ENCODE assay signal across 13 cellular contexts in genomic region chr10:33073641-33074410, GRCh38.
DNase-seq lines count a peak whose midpoint lies in the region; ATAC-seq and TF ChIP-seq lines count a peak whose summit lies in the region.
"Had no signal": no experiment of that assay in that cellular context is flagged by ENCODE, and none has a peak within 500 bp of the region (broad histone marks: within the 10 kb centered on the region; RNA-seq: fewer than 3 reads in every experiment).

No MANE protein-coding gene starts in this region.

- DNase-seq in GM04503 (ENCODE audit: low read depth): peak; percentile 47
- peak; percentile 30 for DNase-seq in fibroblast of peridontal ligament (ENCODE audit: extremely low read depth)
- DNase-seq in skeletal muscle cell (ENCODE audit: low read depth): peak; percentile 79
- DNase-seq in tibial nerve (ENCODE audit: low spot score in 2 of 2): no peak
- no peak for DNase-seq in NCI-H2029 (lab: John Stamatoyannopoulos, UW)
- DNase-seq in LoVo (ENCODE audit: low spot score): no peak
- DNase-seq: activated CD8-positive, alpha-beta memory T cell treated with anti-CD3 and anti-CD28 coated beads, Interleukin-2, amount 10 ng/mL, durations not matched to agents 7 days and 5 days; CD8-positive, alpha-beta memory T cell; SK-N-SH; stimulated activated CD4-positive, alpha-beta T cell treated with anti-CD3 and anti-CD28 coated beads, Interleukin-4, amount 100 ng/mL, for 4 hours; stimulated activated naive CD8-positive, alpha-beta T cell treated with anti-CD3 and anti-CD28 coated beads, Interleukin-15, Interleukin-2, amounts not matched to agents 100 U/mL and 50 U/mL, for 24 hours had no signal

- no peak overlapping the region for H2AFZ ChIP-seq in Loucy (ENCODE audit: low read length)

- H3K79me2 ChIP-seq in Loucy (ENCODE audit: insufficient read depth, low read length): no peaks in the 10 kb centered on the region

- no peak overlapping the region for H3K4me2 ChIP-seq in Loucy (ENCODE audit: low read depth, low read length, poor library complexity, severe bottlenecking)
- H3K4me2 ChIP-seq: SK-N-SH had no signal

- H3K4me1 ChIP-seq in Loucy (ENCODE audit: insufficient read depth, low read length, poor library complexity, severe bottlenecking) (no peaks in the 10 kb centered on the region), tibial nerve (no peaks in the 10 kb centered on the region)

- 67 to 71% methylated on average over 10 of the region's 10 CpGs for WGBS in tibial nerve, 2 donors

- no peak overlapping the region for H3K27ac ChIP-seq in tibial nerve

- H3K9me2 ChIP-seq in Loucy (replicated peaks; ENCODE audit: low read depth, low read length): no peaks in the 10 kb centered on the region
- H3K9me2 ChIP-seq: SK-N-SH had no signal

- H3K27me3 ChIP-seq in Loucy (ENCODE audit: insufficient read depth, low read length, poor library complexity, severe bottlenecking): no peaks in the 10 kb centered on the region
- no peaks in the 10 kb centered on the region for H3K27me3 ChIP-seq in tibial nerve

- no peak for TF ChIP-seq POLR2A in tibial nerve (IDR thresholded peaks at IDR 0.05)

- TF ChIP-seq EP300 in tibial nerve (IDR thresholded peaks at IDR 0.05): peak in 1 of 2 donors; percentile 32

- no peak overlapping the region for H3K4me3 ChIP-seq in Loucy (ENCODE audit: low read length, poor library complexity, severe bottlenecking)
- H3K4me3 ChIP-seq in skeletal muscle cell (ENCODE audit: low read depth, low read length): no peak overlapping the region
- no peak overlapping the region for H3K4me3 ChIP-seq in tibial nerve

- H3K36me3 ChIP-seq in Loucy (ENCODE audit: insufficient read depth, low read length) (no peaks in the 10 kb centered on the region), tibial nerve (no peaks in the 10 kb centered on the region)

- no peak for ATAC-seq in GM19351 (IDR thresholded peaks at IDR 0.05; ENCODE audit: unreplicated experiment)
- ATAC-seq: activated CD8-positive, alpha-beta memory T cell treated with anti-CD3 and anti-CD28 coated beads, Interleukin-2, amount 10 ng/mL, durations not matched to agents 7 days and 5 days; stimulated activated naive CD8-positive, alpha-beta T cell treated with anti-CD3 and anti-CD28 coated beads, Interleukin-15, Interleukin-2, amounts not matched to agents 100 U/mL and 50 U/mL, for 24 hours had no signal

- H3K9me3 ChIP-seq in Loucy (ENCODE audit: insufficient read depth, low read depth, low read length): no peaks in the 10 kb centered on the region
- H3K9me3 ChIP-seq in tibial nerve: no peaks in the 10 kb centered on the region
- H3K9me3 ChIP-seq: SK-N-SH had no signal

- no peaks in the 10 kb centered on the region for H3F3A ChIP-seq in Loucy (ENCODE audit: low read depth)

- TF ChIP-seq CTCF in Loucy (conservative IDR thresholded peaks at IDR 0.05; ENCODE audit: low read length) (peak; percentile 32), tibial nerve (IDR thresholded peaks at IDR 0.05) (no peak)

- no peak overlapping the region for H3K9ac ChIP-seq in Loucy (ENCODE audit: low read depth, low read length, poor library complexity, severe bottlenecking)
- H3K9ac ChIP-seq: SK-N-SH had no signal

- no peaks in the 10 kb centered on the region for H4K20me1 ChIP-seq in Loucy (ENCODE audit: insufficient read depth, low read length, poor library complexity, severe bottlenecking)

Comparison
In these comparisons a context has a peak if more than half of its experiments do, and no peak if none do; other contexts are left out.
1. DNase-seq: peak in GM04503 (single experiment), fibroblast of peridontal ligament (single experiment) and skeletal muscle cell (single experiment); none in tibial nerve (0 of 2), NCI-H2029 (single experiment) and LoVo (single experiment).